In the genomic region with DNA sequence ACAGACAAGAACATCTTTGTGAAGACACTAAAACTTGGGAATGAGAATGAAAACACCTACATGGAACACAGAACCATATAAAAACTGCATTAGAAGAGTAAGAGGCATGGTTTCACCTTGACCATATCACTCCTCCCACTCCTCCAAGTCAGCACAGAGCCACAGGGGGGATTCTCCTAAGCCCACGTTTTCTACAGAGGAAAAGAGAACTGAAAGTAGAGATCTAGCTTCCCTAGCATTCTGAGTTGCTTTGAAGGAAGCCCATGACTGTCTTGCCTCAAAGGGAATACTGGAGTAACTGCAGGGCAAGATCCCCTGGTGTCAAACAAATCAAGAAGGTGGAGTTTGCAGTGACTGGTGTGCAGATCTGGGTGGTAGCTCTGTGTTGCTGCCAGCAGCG, we compare ENCODE assay signal across 19 cellular contexts.
"Had no signal": no experiment of that assay in that cellular context is flagged by ENCODE, and none has a peak within 500 bp of the region (broad histone marks: within the 10 kb centered on the region; RNA-seq: fewer than 3 reads in every experiment).

No MANE protein-coding gene starts in this region.

- H3K4me3 Mint-ChIP-seq: activated naive CD4-positive, alpha-beta T cell treated with anti-CD3 and anti-CD28 coated beads, Interleukin-2, amount 10 ng/mL, durations not matched to agents 7 days and 5 days; activated T-cell treated with anti-CD3 and anti-CD28 coated beads, Interleukin-2, amount 50 U/mL, for 72 hours; immature natural killer cell; naive thymus-derived CD8-positive, alpha-beta T cell; neural progenitor cell; stimulated activated memory B cell treated with anti-CD40 and anti-IgM and Interleukin-4, amounts not matched to agents 10 μg/mL and 1 μg/mL and 100 μg/mL, for 72 hours had no signal

- H3K27ac Mint-ChIP-seq: activated naive CD4-positive, alpha-beta T cell treated with anti-CD3 and anti-CD28 coated beads, Interleukin-2, amount 10 ng/mL, durations not matched to agents 7 days and 5 days; immature natural killer cell; neural progenitor cell; progenitor cell of endocrine pancreas; stimulated activated memory B cell treated with anti-CD40 and anti-IgM and Interleukin-4, amounts not matched to agents 10 μg/mL and 1 μg/mL and 100 μg/mL, for 72 hours had no signal

- ATAC-seq: activated T-cell treated with anti-CD3 and anti-CD28 coated beads, Interleukin-2, amount 50 U/mL, for 72 hours; body of pancreas; naive thymus-derived CD8-positive, alpha-beta T cell; stimulated activated memory B cell treated with anti-CD40 and anti-IgM and Interleukin-4, amounts not matched to agents 10 μg/mL and 1 μg/mL and 100 μg/mL, for 72 hours had no signal

- H3K4me1 Mint-ChIP-seq: activated naive CD4-positive, alpha-beta T cell treated with anti-CD3 and anti-CD28 coated beads, Interleukin-2, amount 10 ng/mL, durations not matched to agents 7 days and 5 days; immature natural killer cell; neural progenitor cell had no signal

- H3K27me3 Mint-ChIP-seq: activated naive CD4-positive, alpha-beta T cell treated with anti-CD3 and anti-CD28 coated beads, Interleukin-2, amount 10 ng/mL, durations not matched to agents 7 days and 5 days; naive thymus-derived CD8-positive, alpha-beta T cell; progenitor cell of endocrine pancreas; stimulated activated memory B cell treated with anti-CD40 and anti-IgM and Interleukin-4, amounts not matched to agents 10 μg/mL and 1 μg/mL and 100 μg/mL, for 72 hours had no signal

- DNase-seq: activated CD8-positive, alpha-beta memory T cell treated with anti-CD3 and anti-CD28 coated beads, Interleukin-2, amount 50 U/mL, for 48 hours; activated effector memory CD4-positive, alpha-beta T cell treated with anti-CD3 and anti-CD28 coated beads, Interleukin-2, amount 50 U/mL, for 16 hours; activated naive CD4-positive, alpha-beta T cell treated with anti-CD3 and anti-CD28 coated beads, Interleukin-2, amount 10 ng/mL, durations not matched to agents 7 days and 5 days; activated T-cell treated with anti-CD3 and anti-CD28 coated beads, Interleukin-2, amount 50 U/mL, for 72 hours; anterior cingulate cortex; body of pancreas; caudate nucleus; effector memory CD4-positive, alpha-beta T cell; glutamatergic neuron; immature natural killer cell; naive thymus-derived CD8-positive, alpha-beta T cell; retina; sigmoid colon; stimulated activated CD4-positive, alpha-beta T cell treated with anti-CD3 and anti-CD28 coated beads, Interleukin-15, amount 100 ng/mL, for 24 hours; T-helper 1 cell; trophoblast cell had no signal
